ENCODE assay signal across 9 cellular contexts in genomic region chr19:12800873-12801465, GRCh38. TPM values are rescaled to one million over a fixed set of nuclear protein-coding genes. Genes with fewer than 3 reads are reported as not detected.
DNase-seq lines count a peak whose midpoint lies in the region; ATAC-seq and TF ChIP-seq lines count a peak whose summit lies in the region.
"Had no signal": no experiment of that assay in that cellular context is flagged by ENCODE, and none has a peak within 500 bp of the region (broad histone marks: within the 10 kb centered on the region; RNA-seq: fewer than 3 reads in every experiment).

No MANE protein-coding gene starts in this region.

- H3K36me3 ChIP-seq in breast epithelium (no peaks in the 10 kb centered on the region), left lung (peaks cover 0 to 17% of the 10 kb centered on the region in 2 donors), thoracic aorta (no peaks in the 10 kb centered on the region)

- CTCF ChIA-PET in CD4-positive, alpha-beta T cell (lab: Charles Lee) = interaction anchor here (0.7 to 2.6 kb wide), 5 partner anchors 23 to 46 kb away, joined by 3 to 12 read pairs (median 3); no protein-coding TSS in a partner anchor

- H3K9me3 Mint-ChIP-seq in CD4-positive, alpha-beta T cell = no peaks in the 10 kb centered on the region

- peaks cover 19% of the 10 kb centered on the region for H3K36me3 Mint-ChIP-seq in CD4-positive, alpha-beta T cell (ENCODE audit: low read depth)

- POLR2A ChIA-PET in CD4-positive, alpha-beta T cell (lab: Charles Lee) = interaction anchor here (0.7 to 4.2 kb wide), 4 partner anchors 9 to 23 kb away, joined by 3 to 40 read pairs (median 6); partner anchors contain the start of gene JUNB

- peak overlapping the region; percentile 91 for H3K4me3 Mint-ChIP-seq in CD4-positive, alpha-beta T cell

- H3K4me1 Mint-ChIP-seq in CD4-positive, alpha-beta T cell (ENCODE audit: low read depth) = peaks cover 28% of the 10 kb centered on the region

- no peaks in the 10 kb centered on the region for H3K27me3 ChIP-seq in CD4-positive, alpha-beta T cell (ENCODE audit: control insufficient read depth, insufficient read depth, low read length)
- H3K27me3 ChIP-seq in breast epithelium (no peaks in the 10 kb centered on the region), left lung (peaks cover 0 to 25% of the 10 kb centered on the region in 2 donors), thoracic aorta (replicated peaks; ENCODE audit: insufficient read depth) (no peaks in the 10 kb centered on the region)

- H3K4me3 ChIP-seq in NB4 (ENCODE audit: low read depth, low read length) = peak overlapping the region; percentile 82
- peak overlapping the region; percentile 77 to 96 (median 89) for H3K4me3 ChIP-seq in breast epithelium
- H3K4me3 ChIP-seq in left lung = peak overlapping the region; percentile 76 to 90
- H3K4me3 ChIP-seq in thoracic aorta = peak overlapping the region; percentile 77

- peak in 1 of 10 experiments; percentile 38 for DNase-seq in CD4-positive, alpha-beta T cell
- DNase-seq in NB4 (ENCODE audit: low read depth) = peak; percentile 38
- DNase-seq in breast epithelium (ENCODE audit: low spot score in 2 of 2) = no peak
- DNase-seq in left lung = no peak
- DNase-seq in thoracic aorta (ENCODE audit: low spot score) = no peak
- no peak for DNase-seq in HK-2 (ENCODE audit: unreplicated experiment)
- no peak for DNase-seq in NCI-H2171 (lab: John Stamatoyannopoulos, UW)
- no peak for DNase-seq in NCI-H1694 treated with DMSO at 0.1 percent for 48 hours (lab: John Stamatoyannopoulos, UW)

- intact Hi-C loops in CD4-positive, alpha-beta T cell (cut with DNase I, micrococcal nuclease) = loop anchor here in 1 of 2 experiments (10.0 kb wide), 1 partner anchor 134 kb away; the partner anchor contains the start of genes CALR and FARSA
- intact Hi-C loops in breast epithelium (cut with DNase I; ENCODE audit: low total_unique reads) (no loop called here), left lung (cut with DNase I) (loop anchor here in 1 of 2 donors (5.0 kb wide), 1 partner anchor 34 kb away; no protein-coding TSS in a partner anchor)

- TF ChIP-seq POLR2A in NB4 (IDR thresholded peaks at IDR 0.05; ENCODE audit: extremely low read depth, insufficient read length) (no peak), breast epithelium (IDR thresholded peaks at IDR 0.05) (no peak)

- no peaks in the 10 kb centered on the region for H3K27me3 Mint-ChIP-seq in CD4-positive, alpha-beta T cell

- H3K27ac Mint-ChIP-seq in CD4-positive, alpha-beta T cell = peak overlapping the region; percentile 61

- ATAC-seq in CD4-positive, alpha-beta T cell (ENCODE audit: poor library complexity) = no peak
- ATAC-seq in left lung (peak; percentile 39), thoracic aorta (ENCODE audit: insufficient number of reproducible peaks, low FRiP score, low read depth) (no peak)

- H3K27ac ChIP-seq in CD4-positive, alpha-beta T cell (ENCODE audit: low read depth, low read length) = peak overlapping the region; percentile 64
- peak overlapping the region; percentile 74 to 87 for H3K27ac ChIP-seq in breast epithelium
- peak overlapping the region in 1 of 2 donors; percentile 63 for H3K27ac ChIP-seq in left lung
- H3K27ac ChIP-seq in thoracic aorta = peak overlapping the region; percentile 27 to 61

- TF ChIP-seq CTCF in CD4-positive, alpha-beta T cell (IDR thresholded peaks at IDR 0.05) = no peak
- TF ChIP-seq CTCF in NB4 (IDR thresholded peaks at IDR 0.05; ENCODE audit: low read depth, low read length) (no peak), breast epithelium (IDR thresholded peaks at IDR 0.05) (no peak), left lung (IDR thresholded peaks at IDR 0.05) (no peak), thoracic aorta (IDR thresholded peaks at IDR 0.05) (no peak)

- peaks cover 0 to 13% of the 10 kb centered on the region in 2 donors for H3K4me1 ChIP-seq in breast epithelium
- peaks cover 20 to 34% of the 10 kb centered on the region in 2 donors for H3K4me1 ChIP-seq in left lung
- H3K4me1 ChIP-seq in thoracic aorta (ENCODE audit: control insufficient read depth in 1 of 2, low read depth in 2 of 2) = peaks cover 5 to 28% of the 10 kb centered on the region in 2 donors

- H3K9me3 ChIP-seq in CD4-positive, alpha-beta T cell (ENCODE audit: control insufficient read depth, low read length) = no peaks in the 10 kb centered on the region
- no peaks in the 10 kb centered on the region for H3K9me3 ChIP-seq in breast epithelium
- H3K9me3 ChIP-seq in left lung = no peaks in the 10 kb centered on the region
- H3K9me3 ChIP-seq in thoracic aorta = no peaks in the 10 kb centered on the region

RNA-seq across cellular contexts. Expression of gene PRDX2, which starts 0.6 kb away (rescaled TPM):
- 10 to 100 TPM; 59.7 to 65.9 TPM for total RNA-seq in CD4-positive, alpha-beta T cell
- total RNA-seq in breast epithelium = 100 to 1,000 TPM; 150 to 199 (median 199) TPM
- total RNA-seq in left lung = 100 to 1,000 TPM; 186 to 217 TPM
- total RNA-seq in thoracic aorta = 100 to 1,000 TPM; 107 to 235 TPM

RNA-seq across cellular contexts. Expression of gene THSD8, which starts 0.9 kb away (rescaled TPM):
- total RNA-seq in CD4-positive, alpha-beta T cell = 1 to 10 TPM in 1 of 2 experiments, not detected in 1; 1.3 TPM
- total RNA-seq in breast epithelium (not detected), left lung (1 to 10 TPM; 6.6 to 9.0 TPM), thoracic aorta (not detected)
- total RNA-seq: renal cortical epithelial cell had no signal

RNA-seq across cellular contexts. Expression of gene RNASEH2A, which starts 5.4 kb away (rescaled TPM):
- 1 to 10 TPM; 1.5 to 2.7 TPM for total RNA-seq in CD4-positive, alpha-beta T cell
- 1 to 10 TPM; 5.2 to 8.8 (median 8.5) TPM for total RNA-seq in breast epithelium
- 10 to 100 TPM; 10.9 to 16.6 TPM for total RNA-seq in left lung
- 1 to 10 TPM; 3.0 to 7.9 TPM for total RNA-seq in thoracic aorta

RNA-seq across cellular contexts. Expression of gene JUNB, which starts 9.7 kb away (rescaled TPM):
- 1,000 to 10,000 TPM; 2,467 to 2,518 TPM for total RNA-seq in CD4-positive, alpha-beta T cell
- total RNA-seq in breast epithelium (100 to 1,000 TPM; 108 to 581 (median 320) TPM), left lung (100 to 1,000 TPM; 131 to 135 TPM), thoracic aorta (1,000 to 10,000 TPM in 1 of 2 donors, 100 to 1,000 TPM in 1; 698 to 2,087 TPM)

RNA-seq across cellular contexts. Expression of gene HOOK2, which starts 25.6 kb away (rescaled TPM):
- total RNA-seq in CD4-positive, alpha-beta T cell = 10 to 100 TPM; 14.8 to 17.0 TPM
- total RNA-seq in breast epithelium (100 to 1,000 TPM in 1 of 3 donors, 10 to 100 TPM in 2; 45.8 to 101 (median 98.6) TPM), left lung (10 to 100 TPM; 57.7 to 57.9 TPM), thoracic aorta (100 to 1,000 TPM in 1 of 2 donors, 10 to 100 TPM in 1; 22.6 to 102 TPM)
